In genomic region chr15:73001840-73002239, GRCh38 we compare ENCODE assay signal across 22 cellular contexts.
DNase-seq lines count a peak whose midpoint lies in the region; ATAC-seq and FAIRE-seq lines count a peak whose summit lies in the region.
"Had no signal": no experiment of that assay in that cellular context is flagged by ENCODE, and none has a peak within 500 bp of the region (broad histone marks: within the 10 kb centered on the region; RNA-seq: fewer than 3 reads in every experiment).

No MANE protein-coding gene starts in this region.

- no peak for ATAC-seq in HG03135 (IDR thresholded peaks at IDR 0.05; ENCODE audit: unreplicated experiment)
- ATAC-seq: GM23338, Right ventricle myocardium inferior, SK-N-SH treated with all-trans-retinoic acid at 6 μM for 48 hours, T-helper 17 cell had no signal

- peak; percentile 49 for FAIRE-seq in HTR-8/SVneo (lab: Jason Lieb, UNC)

- DNase-seq in NCI-H345 (lab: John Stamatoyannopoulos, UW) (peak; percentile 53), NCI-H345 treated with DMSO at 0.1 percent for 48 hours (lab: John Stamatoyannopoulos, UW; ENCODE audit: unreplicated experiment) (no peak), HTR-8/SVneo (ENCODE audit: insufficient read length, low spot score) (no peak), NCI-H2107 treated with DMSO at 0.1 percent for 48 hours (lab: John Stamatoyannopoulos, UW; ENCODE audit: unreplicated experiment) (peak; percentile 48), NCI-H524 treated with DMSO at 0.1 percent for 48 hours (lab: John Stamatoyannopoulos, UW) (peak; percentile 55), NCI-H2081 treated with DMSO at 0.1 percent for 48 hours (lab: John Stamatoyannopoulos, UW) (no peak)
- DNase-seq in central memory CD4-positive, alpha-beta T cell, result no peak
- DNase-seq: CD4-positive, CD25-positive, alpha-beta regulatory T cell; DMS53; H9; NCI-H1092; NCI-H146; NCI-H1930; NCI-H526; PC-9; SJCRH30; T-helper 17 cell; T1000 had no signal

Comparison
In these comparisons a context has a peak if more than half of its experiments do, and no peak if none do; other contexts are left out.
1. DNase-seq: peak in NCI-H345 (single experiment), NCI-H2107 treated with DMSO at 0.1 percent for 48 hours (single experiment) and NCI-H524 treated with DMSO at 0.1 percent for 48 hours (single experiment); none in NCI-H345 treated with DMSO at 0.1 percent for 48 hours (single experiment), HTR-8/SVneo (single experiment), central memory CD4-positive, alpha-beta T cell (single experiment) and NCI-H2081 treated with DMSO at 0.1 percent for 48 hours (single experiment).